ENCODE assay signal across 8 cellular contexts in the genomic region with DNA sequence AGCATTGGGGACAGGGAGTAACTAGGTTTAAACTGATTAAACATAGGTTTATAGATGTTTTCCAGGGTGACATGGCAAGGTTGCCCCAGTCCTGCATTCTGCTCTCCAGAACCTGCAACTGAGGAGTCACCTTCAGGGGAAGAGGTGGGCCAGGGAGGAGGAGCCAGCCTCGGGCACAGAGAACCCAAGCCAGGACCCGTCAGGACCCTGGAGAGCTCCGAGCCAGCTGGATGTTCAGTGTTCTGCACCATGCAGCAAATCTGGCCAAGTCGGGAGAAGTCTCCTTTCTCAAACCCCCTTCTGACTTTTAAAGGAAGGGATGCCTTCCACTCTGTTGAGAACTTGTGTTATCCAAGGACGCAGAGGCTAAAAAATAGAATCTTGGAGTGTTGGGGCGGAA.
DNase-seq lines count a peak whose midpoint lies in the region; ATAC-seq, FAIRE-seq and TF ChIP-seq lines count a peak whose summit lies in the region.

No MANE protein-coding gene starts in this region.

- no peak overlapping the region for H3K9ac ChIP-seq in HepG2 (ENCODE audit: insufficient read depth, low read depth, low read length)

- no peak for TF ChIP-seq CTCF in CD4-positive, alpha-beta T cell (IDR thresholded peaks at IDR 0.05)
- TF ChIP-seq CTCF in HepG2 (CRISPR knock-in tag; IDR thresholded peaks at IDR 0.05) (no peak), dorsolateral prefrontal cortex (IDR thresholded peaks at IDR 0.05 in 54 of 56, conservative IDR thresholded peaks at IDR 0.05 in 2 of 56; ENCODE audit: low read depth in 1 of 56, partially characterized antibody in 56 of 56) (no peak)

- POLR2A ChIA-PET in CD4-positive, alpha-beta T cell (lab: Charles Lee): no interaction called here
- POLR2A ChIA-PET in activated naive CD8-positive, alpha-beta T cell treated with anti-CD3 and anti-CD28 coated beads, Interleukin-2, amount 10 ng/mL, durations not matched to agents 7 days and 5 days (lab: Charles Lee): no interaction called here
- POLR2A ChIA-PET in HepG2 (lab: Yijun Ruan, JAX): no interaction called here

- no peak for FAIRE-seq in HepG2 (lab: Jason Lieb, UNC)

- no peaks in the 10 kb centered on the region for H3K9me3 Mint-ChIP-seq in CD4-positive, alpha-beta T cell
- no peaks in the 10 kb centered on the region for H3K9me3 Mint-ChIP-seq in activated naive CD8-positive, alpha-beta T cell treated with anti-CD3 and anti-CD28 coated beads, Interleukin-2, amount 10 ng/mL, durations not matched to agents 7 days and 5 days

- H3K4me1 ChIP-seq in HepG2 (ENCODE audit: insufficient read depth, low read length): no peaks in the 10 kb centered on the region

- in situ Hi-C loops in HepG2 (cut with HindIII; ENCODE audit: extremely low pct_ligation_motif_present, low pct_unique_long_range_greater_than_20kb): no loop called here

- TF ChIP-seq RAD21 in HepG2 (CRISPR knock-in tag; IDR thresholded peaks at IDR 0.05): no peak

- CTCF ChIA-PET in CD4-positive, alpha-beta T cell (lab: Charles Lee): no interaction called here
- CTCF ChIA-PET in HepG2 (lab: Yijun Ruan, JAX; ENCODE audit: low intra/inter-chr PET ratio, low total read pairs): no interaction called here

- no peak overlapping the region for H3K4me3 Mint-ChIP-seq in CD4-positive, alpha-beta T cell
- H3K4me3 Mint-ChIP-seq in activated naive CD8-positive, alpha-beta T cell treated with anti-CD3 and anti-CD28 coated beads, Interleukin-2, amount 10 ng/mL, durations not matched to agents 7 days and 5 days: no peak overlapping the region

- H3K36me3 ChIP-seq in MG63: no peaks in the 10 kb centered on the region
- H3K36me3 ChIP-seq in HepG2 (replicated peaks in 1 of 2; ENCODE audit: control insufficient read depth in 1 of 2, insufficient read depth in 2 of 2, low read length in 2 of 2): no peaks in the 10 kb centered on the region

- no peaks in the 10 kb centered on the region for H3K4me1 Mint-ChIP-seq in CD4-positive, alpha-beta T cell (ENCODE audit: low read depth)
- H3K4me1 Mint-ChIP-seq in activated naive CD8-positive, alpha-beta T cell treated with anti-CD3 and anti-CD28 coated beads, Interleukin-2, amount 10 ng/mL, durations not matched to agents 7 days and 5 days: no peaks in the 10 kb centered on the region

- 0 out of 2 replicates have a peak, but pooled peaks cover 3% of the 10 kb centered on the region for H4K20me1 ChIP-seq in HepG2 (ENCODE audit: insufficient read depth, low read length)

- peak in 8 of 10 experiments; percentile 13 to 50 (median 16) for DNase-seq in CD4-positive, alpha-beta T cell
- DNase-seq in MG63 (peak; percentile 41), HepG2 (ENCODE audit: low spot score) (peak; percentile 18), DMS79 (lab: John Stamatoyannopoulos, UW) (no peak), superior temporal gyrus (ENCODE audit: extremely low spot score) (no peak), DMS153 treated with DMSO at 0.1 percent for 48 hours (lab: John Stamatoyannopoulos, UW; ENCODE audit: unreplicated experiment) (no peak), dorsolateral prefrontal cortex (no peak)
- DNase-seq in activated naive CD8-positive, alpha-beta T cell treated with anti-CD3 and anti-CD28 coated beads, Interleukin-2, amount 10 ng/mL, durations not matched to agents 7 days and 5 days: peak; percentile 74

- H3K4me3 ChIP-seq in MG63 (no peak overlapping the region), HepG2 (replicated peaks in 1 of 3; ENCODE audit: insufficient read depth in 1 of 3, low read depth in 2 of 3, low read length in 3 of 3) (no peak overlapping the region), dorsolateral prefrontal cortex (no peak overlapping the region)

- intact Hi-C loops in CD4-positive, alpha-beta T cell (cut with DNase I, micrococcal nuclease): loop anchor here (10.0 kb wide), 2 partner anchors 301 to 581 kb away; no protein-coding TSS in a partner anchor
- intact Hi-C loops in HepG2 (cut with micrococcal nuclease; ENCODE audit: unreplicated experiment): loop anchor here (10.0 kb wide), 1 partner anchor 191 kb away; no protein-coding TSS in a partner anchor
- intact Hi-C loops in dorsolateral prefrontal cortex (cut with DNase I): loop anchor here in 1 of 2 donors (10.0 kb wide), 1 partner anchor 581 kb away; no protein-coding TSS in a partner anchor

- no peak for ATAC-seq in CD4-positive, alpha-beta T cell (ENCODE audit: poor library complexity)
- peak; percentile 47 for ATAC-seq in activated naive CD8-positive, alpha-beta T cell treated with anti-CD3 and anti-CD28 coated beads, Interleukin-2, amount 10 ng/mL, durations not matched to agents 7 days and 5 days (ENCODE audit: low read depth)
- peak; percentile 61; the same call in 2 of the 3 replicates for ATAC-seq in HepG2

- peaks cover 20% of the 10 kb centered on the region for H3K27me3 ChIP-seq in CD4-positive, alpha-beta T cell (ENCODE audit: control insufficient read depth, insufficient read depth, low read length)
- H3K27me3 ChIP-seq in MG63 (peaks cover 2% of the 10 kb centered on the region; the same call in 1 of the 2 replicates), HepG2 (ENCODE audit: control insufficient read depth in 1 of 2, insufficient read depth in 2 of 2, low read length in 2 of 2) (0 out of 5 replicates have a peak, but pooled peaks cover 0 to 3% of the 10 kb centered on the region in 2 experiments), dorsolateral prefrontal cortex (peaks cover 0 to 8% (median 0%) of the 10 kb centered on the region in 45 donors)

- BruUV-seq in HepG2 (replicated peaks; lab: Mats Ljungman, UMichigan): no TSS peak

- no peaks in the 10 kb centered on the region for H3K79me2 ChIP-seq in HepG2 (ENCODE audit: insufficient read depth, low read length)

- H3K27ac ChIP-seq in CD4-positive, alpha-beta T cell (ENCODE audit: low read depth, low read length): no peak overlapping the region
- H3K27ac ChIP-seq in HepG2 (ENCODE audit: extremely low read length, insufficient read depth, low read length) (no peak overlapping the region), dorsolateral prefrontal cortex (no peak overlapping the region)

- H3K4me2 ChIP-seq in HepG2 (ENCODE audit: low read depth, low read length): no peak overlapping the region

- no peaks in the 10 kb centered on the region for H3K9me3 ChIP-seq in CD4-positive, alpha-beta T cell (ENCODE audit: control insufficient read depth, low read length)
- H3K9me3 ChIP-seq in MG63: no peaks in the 10 kb centered on the region
- H3K9me3 ChIP-seq in HepG2 (ENCODE audit: low read length): no peaks in the 10 kb centered on the region

- no peak for TF ChIP-seq EP300 in HepG2 (IDR thresholded peaks at IDR 0.05; ENCODE audit: low read depth in 2 of 2, low read length in 2 of 2)
- TF ChIP-seq EP300 in HepG2 (CRISPR knock-in tag; IDR thresholded peaks at IDR 0.05; ENCODE audit: borderline replicate concordance): no peak

- no peak overlapping the region for H2AFZ ChIP-seq in HepG2 (ENCODE audit: low read length)

- WGBS in HepG2 (ENCODE audit: low lambda C conversion rate): 18% methylated on average over 4 of the region's 6 CpGs

- no peak overlapping the region for H3K27ac Mint-ChIP-seq in CD4-positive, alpha-beta T cell
- H3K27ac Mint-ChIP-seq in activated naive CD8-positive, alpha-beta T cell treated with anti-CD3 and anti-CD28 coated beads, Interleukin-2, amount 10 ng/mL, durations not matched to agents 7 days and 5 days: no peak overlapping the region

- peaks cover 48% of the 10 kb centered on the region for H3K27me3 Mint-ChIP-seq in CD4-positive, alpha-beta T cell
- peaks cover 16% of the 10 kb centered on the region for H3K27me3 Mint-ChIP-seq in activated naive CD8-positive, alpha-beta T cell treated with anti-CD3 and anti-CD28 coated beads, Interleukin-2, amount 10 ng/mL, durations not matched to agents 7 days and 5 days

- TF ChIP-seq POLR2A in HepG2 (IDR thresholded peaks at IDR 0.05; ENCODE audit: insufficient read depth in 1 of 2, low read depth in 2 of 2, low read length in 2 of 2): no peak

- H3K36me3 Mint-ChIP-seq in CD4-positive, alpha-beta T cell (ENCODE audit: low read depth): no peaks in the 10 kb centered on the region
- no peaks in the 10 kb centered on the region for H3K36me3 Mint-ChIP-seq in activated naive CD8-positive, alpha-beta T cell treated with anti-CD3 and anti-CD28 coated beads, Interleukin-2, amount 10 ng/mL, durations not matched to agents 7 days and 5 days

TF ChIP-seq in HepG2, 621 proteins besides CTCF, POLR2A, EP300 and RAD21 (continues in another document):
- TF ChIP-seq WIZ (CRISPR knock-in tag; IDR thresholded peaks at IDR 0.05) (peak; percentile 92), FOXK1 (CRISPR knock-in tag; IDR thresholded peaks at IDR 0.05; ENCODE audit: borderline replicate concordance, low read depth) (peak; percentile 52; the same call in 1 of the 2 replicates), SRF (IDR thresholded peaks at IDR 0.05; ENCODE audit: low read depth, low read length) (no peak), MLLT10 (CRISPR knock-in tag; IDR thresholded peaks at IDR 0.05) (no peak), AKAP8 (CRISPR knock-in tag; IDR thresholded peaks at IDR 0.05) (no peak), RXRB (CRISPR knock-in tag; IDR thresholded peaks at IDR 0.05; ENCODE audit: borderline replicate concordance) (no peak), PAWR (CRISPR knock-in tag; IDR thresholded peaks at IDR 0.05; ENCODE audit: borderline replicate concordance) (no peak), KLF16 (CRISPR knock-in tag; IDR thresholded peaks at IDR 0.05) (peak in 1 of 2 experiments; percentile 62; a peak in 1 of 4 replicates), EHMT2 (IDR thresholded peaks at IDR 0.05; ENCODE audit: borderline replicate concordance, low read depth, low read length) (peak; percentile 88; the same call in 1 of the 2 replicates), DNMT3B (CRISPR knock-in tag; conservative IDR thresholded peaks at IDR 0.05) (0 out of 2 replicates have a peak, but pooled peaks have one; percentile 51), NFKB2 (CRISPR knock-in tag; IDR thresholded peaks at IDR 0.05; ENCODE audit: borderline replicate concordance) (peak; percentile 59; the same call in 1 of the 2 replicates), SALL1 (CRISPR knock-in tag; IDR thresholded peaks at IDR 0.05) (peak; percentile 77), ZNF773 (CRISPR knock-in tag; IDR thresholded peaks at IDR 0.05; ENCODE audit: borderline replicate concordance) (peak; percentile 73; the same call in 1 of the 2 replicates), KDM2A (CRISPR knock-in tag; IDR thresholded peaks at IDR 0.05; ENCODE audit: borderline replicate concordance, low read depth) (peak; percentile 23; the same call in 1 of the 2 replicates)
- TF ChIP-seq, protein P1, sequence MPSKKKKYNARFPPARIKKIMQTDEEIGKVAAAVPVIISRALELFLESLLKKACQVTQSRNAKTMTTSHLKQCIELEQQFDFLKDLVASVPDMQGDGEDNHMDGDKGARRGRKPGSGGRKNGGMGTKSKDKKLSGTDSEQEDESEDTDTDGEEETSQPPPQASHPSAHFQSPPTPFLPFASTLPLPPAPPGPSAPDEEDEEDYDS (CRISPR knock-in tag; IDR thresholded peaks at IDR 0.05): no peak

Comparison
In these comparisons a context has a peak if more than half of its experiments do, and no peak if none do; other contexts are left out.
1. DNase-seq: peak in CD4-positive, alpha-beta T cell (8 of 10), MG63 (single experiment), activated naive CD8-positive, alpha-beta T cell treated with anti-CD3 and anti-CD28 coated beads, Interleukin-2, amount 10 ng/mL, durations not matched to agents 7 days and 5 days (single experiment) and HepG2 (single experiment); none in DMS79 (single experiment), superior temporal gyrus (single experiment), DMS153 treated with DMSO at 0.1 percent for 48 hours (single experiment) and dorsolateral prefrontal cortex (0 of 10).